Comparison of ENCODE assay signal across 14 cellular contexts in genomic region chr1:156970017-156970416, GRCh38. TPM values are rescaled to one million over a fixed set of nuclear protein-coding genes. Genes with fewer than 3 reads are reported as not detected.
DNase-seq lines count a peak whose midpoint lies in the region; ATAC-seq and TF ChIP-seq lines count a peak whose summit lies in the region.
"Had no signal": no experiment of that assay in that cellular context is flagged by ENCODE, and none has a peak within 500 bp of the region (broad histone marks: within the 10 kb centered on the region; RNA-seq: fewer than 3 reads in every experiment).

No MANE protein-coding gene starts in this region.

- H3K27me3 ChIP-seq in CD4-positive, CD25-positive, alpha-beta regulatory T cell (ENCODE audit: control insufficient read depth, insufficient read depth, low read length) = peaks cover 13% of the 10 kb centered on the region
- no peaks in the 10 kb centered on the region for H3K27me3 ChIP-seq in foreskin keratinocyte
- H3K27me3 ChIP-seq: breast epithelium, MG63 had no signal

- DNase-seq in CD4-positive, CD25-positive, alpha-beta regulatory T cell = peak in 2 of 3 donors; percentile 9 to 50
- DNase-seq in HFFc6 = peak; percentile 22
- DNase-seq in SKM-1 (lab: John Stamatoyannopoulos, UW; ENCODE audit: unreplicated experiment) = peak; percentile 11
- DNase-seq in foreskin keratinocyte = no peak
- DNase-seq in NCI-H82 (lab: John Stamatoyannopoulos, UW) = no peak
- DNase-seq in LoVo (ENCODE audit: low spot score) = no peak
- DNase-seq: activated T-cell treated with anti-CD3 and anti-CD28 coated beads for 4 hours, left ventricle myocardium superior, MG63, occipital lobe, substantia nigra had no signal

- H3K4me1 Mint-ChIP-seq in CD4-positive, CD25-positive, alpha-beta regulatory T cell = peaks cover 0 to 12% (median 7%) of the 10 kb centered on the region in 4 donors
- H3K4me1 Mint-ChIP-seq in HFFc6 (ENCODE audit: low read depth) = peaks cover 13% of the 10 kb centered on the region

- H3K9me3 Mint-ChIP-seq in CD4-positive, CD25-positive, alpha-beta regulatory T cell = peaks cover 0 to 5% (median 0%) of the 10 kb centered on the region in 7 donors
- H3K9me3 Mint-ChIP-seq in HFFc6 = no peaks in the 10 kb centered on the region

- H3K4me1 ChIP-seq in CD4-positive, CD25-positive, alpha-beta regulatory T cell (ENCODE audit: control insufficient read depth, insufficient read depth, low read length, poor library complexity, severe bottlenecking) = no peaks in the 10 kb centered on the region
- no peaks in the 10 kb centered on the region for H3K4me1 ChIP-seq in foreskin keratinocyte
- H3K4me1 ChIP-seq: breast epithelium had no signal

- H3K4me3 Mint-ChIP-seq in CD4-positive, CD25-positive, alpha-beta regulatory T cell = no peak overlapping the region
- no peak overlapping the region for H3K4me3 Mint-ChIP-seq in HFFc6

- H3K4me3 ChIP-seq in CD4-positive, CD25-positive, alpha-beta regulatory T cell (ENCODE audit: low read depth, low read length) = no peak overlapping the region
- H3K4me3 ChIP-seq: breast epithelium, MG63 had no signal

- peaks cover 50% of the 10 kb centered on the region for H3K27me3 Mint-ChIP-seq in CD4-positive, CD25-positive, alpha-beta regulatory T cell
- H3K27me3 Mint-ChIP-seq in HFFc6 (ENCODE audit: insufficient read depth) = no peaks in the 10 kb centered on the region; the same call in 1 of the 2 replicates

- no peaks in the 10 kb centered on the region for H3K36me3 ChIP-seq in CD4-positive, CD25-positive, alpha-beta regulatory T cell (ENCODE audit: control insufficient read depth, insufficient read depth, low read length)

- ATAC-seq in CD4-positive, CD25-positive, alpha-beta regulatory T cell (ENCODE audit: low read depth in 2 of 2) = no peak
- ATAC-seq in foreskin keratinocyte (no peak), HG03354 (IDR thresholded peaks at IDR 0.05; ENCODE audit: poor library complexity, severe bottlenecking, unreplicated experiment) (no peak), GM21515 (IDR thresholded peaks at IDR 0.05; ENCODE audit: unreplicated experiment) (no peak)
- ATAC-seq: left ventricle myocardium superior had no signal

- H3K27ac Mint-ChIP-seq in CD4-positive, CD25-positive, alpha-beta regulatory T cell = no peak overlapping the region
- no peak overlapping the region for H3K27ac Mint-ChIP-seq in HFFc6

- peak; percentile 59 for TF ChIP-seq CTCF in HFFc6 (IDR thresholded peaks at IDR 0.05)
- peak; percentile 41 for TF ChIP-seq CTCF in foreskin keratinocyte (conservative IDR thresholded peaks at IDR 0.05)

- no peak overlapping the region for H3K27ac ChIP-seq in CD4-positive, CD25-positive, alpha-beta regulatory T cell (ENCODE audit: insufficient read depth, low read length, poor library complexity, severe bottlenecking)
- no peak overlapping the region for H3K27ac ChIP-seq in foreskin keratinocyte
- H3K27ac ChIP-seq: breast epithelium had no signal

- H3K36me3 Mint-ChIP-seq in CD4-positive, CD25-positive, alpha-beta regulatory T cell = no peaks in the 10 kb centered on the region
- H3K36me3 Mint-ChIP-seq in HFFc6 (ENCODE audit: low read depth) = peaks cover 19% of the 10 kb centered on the region

- no peaks in the 10 kb centered on the region for H3K9me3 ChIP-seq in CD4-positive, CD25-positive, alpha-beta regulatory T cell (ENCODE audit: control insufficient read depth in 2 of 2, low read length in 2 of 2)
- H3K9me3 ChIP-seq: breast epithelium, MG63 had no signal

RNA-seq across cellular contexts. Expression of gene LRRC71, which starts 49.6 kb away (rescaled TPM):
- total RNA-seq in CD4-positive, CD25-positive, alpha-beta regulatory T cell = not detected
- not detected for polyA plus RNA-seq in CD4-positive, CD25-positive, alpha-beta regulatory T cell
- total RNA-seq in HFFc6 (2021; fragmentation: NEBNext Ultra II Directional; extraction: Animal tissue kit (Norgen Biotek cat#: 25700)) = under 1 TPM in 4 of 6 experiments, not detected in 2; 0.13 to 0.46 (median 0.41) TPM
- total RNA-seq in foreskin keratinocyte = not detected in 2 replicates
- not detected in 2 replicates for polyA plus RNA-seq in foreskin keratinocyte
- total RNA-seq: breast epithelium had no signal

Comparison
In these comparisons a context has a peak if more than half of its experiments do, and no peak if none do; other contexts are left out.
1. DNase-seq: peak in CD4-positive, CD25-positive, alpha-beta regulatory T cell (2 of 3), HFFc6 (single experiment) and SKM-1 (single experiment); none in foreskin keratinocyte (0 of 2), NCI-H82 (single experiment) and LoVo (single experiment).